26 cellular contexts compared by ENCODE assay signal in genomic region chr11:83568474-83568873, GRCh38.
"Had no signal": no experiment of that assay in that cellular context is flagged by ENCODE, and none has a peak within 500 bp of the region (broad histone marks: within the 10 kb centered on the region; RNA-seq: fewer than 3 reads in every experiment).

No MANE protein-coding gene starts in this region.

- H3K36me3 Mint-ChIP-seq: activated naive CD4-positive, alpha-beta T cell treated with anti-CD3 and anti-CD28 coated beads, Interleukin-2, amount 10 ng/mL, durations not matched to agents 7 days and 5 days; activated naive CD8-positive, alpha-beta T cell treated with anti-CD3 and anti-CD28 coated beads for 36 hours had no signal

- DNase-seq: activated CD4-positive, alpha-beta memory T cell treated with anti-CD3 and anti-CD28 coated beads, Interleukin-2, amount 10 ng/mL, durations not matched to agents 7 days and 5 days; activated CD4-positive, alpha-beta T cell treated with anti-CD3 and anti-CD28 coated beads for 36 hours; activated CD4-positive, alpha-beta T cell treated with anti-CD3 and anti-CD28 coated beads, Interleukin-2, amount 50 U/mL, for 1 hour; activated gamma-delta T cell treated with Interleukin-2 at 50 U/mL for 16 hours; activated naive CD4-positive, alpha-beta T cell treated with anti-CD3 and anti-CD28 coated beads, Interleukin-2, amount 10 ng/mL, durations not matched to agents 7 days and 5 days; activated naive CD8-positive, alpha-beta T cell treated with anti-CD3 and anti-CD28 coated beads for 36 hours; activated T-cell treated with anti-CD3 and anti-CD28 coated beads for 4 hours; activated T-cell treated with anti-CD3 and anti-CD28 coated beads, Interleukin-2, amount 50 U/mL, for 48 hours; central memory CD4-positive, alpha-beta T cell; MG63; MV-4-11; NCI-H1092 treated with DMSO at 0.1 percent for 48 hours; NCI-H1417 treated with DMSO at 0.1 percent for 48 hours; NCI-H1694; NCI-H2029; NCI-H510A; NCI-H82; NK-92 treated with Interleukin-12 subunit alpha and Interleukin-12 subunit beta, amount 100 ng/mL, for 24 hours; OCI-M1; RPMI8226; T-helper 1 cell; WERI-Rb-1 had no signal

- H3K9me3 ChIP-seq: breast epithelium, MG63 had no signal

- H3K4me3 ChIP-seq: breast epithelium, MG63 had no signal

- H3K9me3 Mint-ChIP-seq: activated CD4-positive, alpha-beta memory T cell treated with anti-CD3 and anti-CD28 coated beads, Interleukin-2, amount 10 ng/mL, durations not matched to agents 7 days and 5 days; activated naive CD4-positive, alpha-beta T cell treated with anti-CD3 and anti-CD28 coated beads, Interleukin-2, amount 10 ng/mL, durations not matched to agents 7 days and 5 days; activated naive CD8-positive, alpha-beta T cell treated with anti-CD3 and anti-CD28 coated beads for 36 hours; activated T-helper 17 cell treated with anti-CD3 and anti-CD28 coated beads, Interleukin-2, amount 50 U/mL, for 72 hours had no signal

- H3K27me3 Mint-ChIP-seq: activated CD4-positive, alpha-beta memory T cell treated with anti-CD3 and anti-CD28 coated beads, Interleukin-2, amount 10 ng/mL, durations not matched to agents 7 days and 5 days; activated naive CD4-positive, alpha-beta T cell treated with anti-CD3 and anti-CD28 coated beads, Interleukin-2, amount 10 ng/mL, durations not matched to agents 7 days and 5 days; activated naive CD8-positive, alpha-beta T cell treated with anti-CD3 and anti-CD28 coated beads for 36 hours had no signal

- H3K4me1 Mint-ChIP-seq: activated CD4-positive, alpha-beta memory T cell treated with anti-CD3 and anti-CD28 coated beads, Interleukin-2, amount 10 ng/mL, durations not matched to agents 7 days and 5 days; activated CD4-positive, alpha-beta T cell treated with anti-CD3 and anti-CD28 coated beads for 36 hours; activated naive CD4-positive, alpha-beta T cell treated with anti-CD3 and anti-CD28 coated beads, Interleukin-2, amount 10 ng/mL, durations not matched to agents 7 days and 5 days; activated naive CD8-positive, alpha-beta T cell treated with anti-CD3 and anti-CD28 coated beads for 36 hours; activated T-helper 17 cell treated with anti-CD3 and anti-CD28 coated beads, Interleukin-2, amount 50 U/mL, for 72 hours had no signal

- ATAC-seq: activated CD4-positive, alpha-beta T cell treated with anti-CD3 and anti-CD28 coated beads for 36 hours; activated T-helper 17 cell treated with anti-CD3 and anti-CD28 coated beads, Interleukin-2, amount 50 U/mL, for 72 hours; Panc1; Right ventricle myocardium inferior had no signal

- H3K27ac Mint-ChIP-seq: activated CD4-positive, alpha-beta memory T cell treated with anti-CD3 and anti-CD28 coated beads, Interleukin-2, amount 10 ng/mL, durations not matched to agents 7 days and 5 days; activated CD4-positive, alpha-beta T cell treated with anti-CD3 and anti-CD28 coated beads for 36 hours; activated naive CD4-positive, alpha-beta T cell treated with anti-CD3 and anti-CD28 coated beads, Interleukin-2, amount 10 ng/mL, durations not matched to agents 7 days and 5 days; activated naive CD8-positive, alpha-beta T cell treated with anti-CD3 and anti-CD28 coated beads for 36 hours; activated T-helper 17 cell treated with anti-CD3 and anti-CD28 coated beads, Interleukin-2, amount 50 U/mL, for 72 hours had no signal

- H3K4me3 Mint-ChIP-seq: activated CD4-positive, alpha-beta memory T cell treated with anti-CD3 and anti-CD28 coated beads, Interleukin-2, amount 10 ng/mL, durations not matched to agents 7 days and 5 days; activated CD4-positive, alpha-beta T cell treated with anti-CD3 and anti-CD28 coated beads for 36 hours; activated naive CD4-positive, alpha-beta T cell treated with anti-CD3 and anti-CD28 coated beads, Interleukin-2, amount 10 ng/mL, durations not matched to agents 7 days and 5 days; activated naive CD8-positive, alpha-beta T cell treated with anti-CD3 and anti-CD28 coated beads for 36 hours; activated T-helper 17 cell treated with anti-CD3 and anti-CD28 coated beads, Interleukin-2, amount 50 U/mL, for 72 hours had no signal

- H3K27me3 ChIP-seq: breast epithelium, MG63 had no signal

- H3K36me3 ChIP-seq: breast epithelium, MG63, WERI-Rb-1 had no signal

- H3K27ac ChIP-seq: breast epithelium, WERI-Rb-1 had no signal

- H3K4me1 ChIP-seq: breast epithelium had no signal
